ENCODE assay signal across 8 cellular contexts in the genomic region with DNA sequence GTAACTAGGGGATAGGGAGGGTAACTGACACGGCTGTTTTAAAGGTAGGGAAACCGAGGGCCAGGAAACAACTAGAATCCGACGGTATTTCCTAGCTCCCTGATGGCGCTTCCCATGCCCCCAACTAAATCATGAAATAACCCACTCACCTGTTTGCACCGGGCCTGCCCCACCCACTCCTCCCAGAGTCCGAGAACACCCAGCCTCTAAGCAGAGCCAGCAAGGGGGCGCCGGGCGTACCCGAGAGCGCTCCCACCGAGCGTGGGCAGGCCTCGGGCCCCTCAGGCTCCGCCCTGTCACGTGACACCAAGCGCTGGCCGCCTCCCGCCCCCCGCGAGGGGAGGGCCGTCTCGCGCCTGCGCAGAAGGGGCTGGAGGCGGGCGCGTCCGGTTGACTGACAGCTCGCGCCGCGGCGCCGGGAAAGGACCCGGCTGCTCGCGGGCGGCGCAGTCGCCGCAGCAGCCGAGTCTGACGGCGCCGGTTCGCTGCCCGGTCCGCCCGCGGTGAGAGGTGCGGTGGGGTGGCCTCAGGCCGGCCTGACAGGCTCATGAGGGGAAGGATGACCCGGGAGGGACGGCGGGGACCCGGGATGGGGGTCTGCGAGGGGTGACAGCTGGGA. TPM values are rescaled to one million over a fixed set of nuclear protein-coding genes. Genes with fewer than 3 reads are reported as not detected.
A peak's percentile ranks its signal among the peaks of the same experiment; 100 is the strongest.
DNase-seq lines count a peak whose midpoint lies in the region; ATAC-seq and TF ChIP-seq lines count a peak whose summit lies in the region.

A gene with protein sequence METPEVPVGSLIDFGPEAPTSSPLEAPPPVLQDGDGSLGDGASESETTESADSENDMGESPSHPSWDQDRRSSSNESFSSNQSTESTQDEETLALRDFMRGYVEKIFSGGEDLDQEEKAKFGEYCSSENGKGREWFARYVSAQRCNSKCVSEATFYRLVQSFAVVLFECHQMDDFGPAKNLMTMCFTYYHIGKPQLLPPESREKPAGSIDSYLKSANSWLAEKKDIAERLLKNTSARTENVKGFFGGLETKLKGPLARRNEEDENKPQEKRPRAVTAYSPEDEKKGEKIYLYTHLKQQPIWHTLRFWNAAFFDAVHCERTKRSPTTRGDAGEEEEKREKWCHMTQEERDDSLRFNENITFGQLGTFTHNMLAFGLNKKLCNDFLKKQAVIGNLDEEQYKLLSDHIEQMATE (plus strand): TSS at position 447 of the 619 bp plus-strand sequence. CDS start 39,277 bp downstream, outside the sequence.

- H3K27me3 ChIP-seq in CD4-positive, CD25-positive, alpha-beta regulatory T cell (ENCODE audit: control insufficient read depth, insufficient read depth, low read length): no peaks in the 10 kb centered on the region
- H3K27me3 ChIP-seq in duodenal mucosa (ENCODE audit: control insufficient read depth in 1 of 2, insufficient read depth in 2 of 2, low read length in 2 of 2) (no peaks in the 10 kb centered on the region), lung (ENCODE audit: control insufficient read depth, insufficient read depth) (no peaks in the 10 kb centered on the region)

- peaks cover 27% of the 10 kb centered on the region for H3K4me1 ChIP-seq in CD4-positive, CD25-positive, alpha-beta regulatory T cell (ENCODE audit: control insufficient read depth, insufficient read depth, low read length, poor library complexity, severe bottlenecking)
- H3K4me1 ChIP-seq in duodenal mucosa (ENCODE audit: control insufficient read depth in 1 of 2, insufficient read depth in 2 of 2, low read length in 2 of 2) (peaks cover 29 to 36% of the 10 kb centered on the region in 2 donors), lung (ENCODE audit: control insufficient read depth in 2 of 2, insufficient read depth in 2 of 2, low read length in 2 of 2) (peaks cover 0 to 11% of the 10 kb centered on the region in 2 donors)

- peaks cover 5% of the 10 kb centered on the region for H3K36me3 Mint-ChIP-seq in CD4-positive, CD25-positive, alpha-beta regulatory T cell
- no peaks in the 10 kb centered on the region for H3K36me3 Mint-ChIP-seq in activated CD4-positive, alpha-beta memory T cell treated with anti-CD3 and anti-CD28 coated beads, Interleukin-2, amount 10 ng/mL, durations not matched to agents 7 days and 5 days (ENCODE audit: low read depth)

- peak; percentile 12 for TF ChIP-seq CTCF in lung (IDR thresholded peaks at IDR 0.05; ENCODE audit: control extremely low read depth, extremely low read depth)

- no peaks in the 10 kb centered on the region for H3K36me3 ChIP-seq in CD4-positive, CD25-positive, alpha-beta regulatory T cell (ENCODE audit: control insufficient read depth, insufficient read depth, low read length)
- H3K36me3 ChIP-seq in duodenal mucosa (ENCODE audit: control insufficient read depth in 1 of 2, insufficient read depth in 2 of 2, low read length in 2 of 2) (peaks cover 2 to 5% of the 10 kb centered on the region in 2 donors), lung (ENCODE audit: control insufficient read depth in 2 of 2, insufficient read depth in 2 of 2, low read length in 2 of 2) (no peaks in the 10 kb centered on the region)

- CTCF ChIA-PET in activated CD4-positive, alpha-beta memory T cell treated with anti-CD3 and anti-CD28 coated beads, Interleukin-2, amount 10 ng/mL, durations not matched to agents 7 days and 5 days (lab: Charles Lee): interaction anchor here (0.6 to 2.7 kb wide), 14 partner anchors 11 to 840 kb away, joined by 3 to 14 read pairs (median 4); a partner anchor contains a TSS

- H3K9me3 Mint-ChIP-seq in CD4-positive, CD25-positive, alpha-beta regulatory T cell: no peaks in the 10 kb centered on the region
- no peaks in the 10 kb centered on the region for H3K9me3 Mint-ChIP-seq in activated CD4-positive, alpha-beta memory T cell treated with anti-CD3 and anti-CD28 coated beads, Interleukin-2, amount 10 ng/mL, durations not matched to agents 7 days and 5 days

- H3K9ac ChIP-seq in duodenal mucosa (ENCODE audit: low read depth in 1 of 2, low read length in 2 of 2): peak within 1 kb of the TSS; percentile 89 to 91

- peak within 1 kb of the TSS; percentile 93 to 97 (median 96) for H3K4me3 Mint-ChIP-seq in CD4-positive, CD25-positive, alpha-beta regulatory T cell
- H3K4me3 Mint-ChIP-seq in activated CD4-positive, alpha-beta memory T cell treated with anti-CD3 and anti-CD28 coated beads, Interleukin-2, amount 10 ng/mL, durations not matched to agents 7 days and 5 days: peak within 1 kb of the TSS; percentile 85

- H3K27me3 Mint-ChIP-seq in CD4-positive, CD25-positive, alpha-beta regulatory T cell: peaks cover 5% of the 10 kb centered on the region
- H3K27me3 Mint-ChIP-seq in activated CD4-positive, alpha-beta memory T cell treated with anti-CD3 and anti-CD28 coated beads, Interleukin-2, amount 10 ng/mL, durations not matched to agents 7 days and 5 days: peaks cover 2% of the 10 kb centered on the region

- peak within 1 kb of the TSS; percentile 74 for H3K27ac ChIP-seq in CD4-positive, CD25-positive, alpha-beta regulatory T cell (ENCODE audit: insufficient read depth, low read length, poor library complexity, severe bottlenecking)
- peak within 1 kb of the TSS; percentile 81 for H3K27ac ChIP-seq in duodenal mucosa (ENCODE audit: low read depth, low read length)
- H3K27ac ChIP-seq in lung (ENCODE audit: low read depth in 1 of 2, low read length in 1 of 2): peak within 1 kb of the TSS; percentile 75 to 92

- peak; percentile 93 to 96 (median 95) for DNase-seq in CD4-positive, CD25-positive, alpha-beta regulatory T cell
- peak; percentile 75 for DNase-seq in NCI-H774 (lab: John Stamatoyannopoulos, UW)
- peak; percentile 96 for DNase-seq in activated CD4-positive, alpha-beta memory T cell treated with anti-CD3 and anti-CD28 coated beads, Interleukin-2, amount 10 ng/mL, durations not matched to agents 7 days and 5 days
- peak; percentile 94 for DNase-seq in lung (ENCODE audit: low spot score)
- DNase-seq in stimulated activated CD4-positive, alpha-beta T cell treated with anti-CD3 and anti-CD28 coated beads, TNF-alpha, amount 100 ng/mL, for 24 hours (ENCODE audit: low read depth in 3 of 3): peak; percentile 88 to 94 (median 91)

- peak within 1 kb of the TSS; percentile 88 to 94 (median 91) for H3K27ac Mint-ChIP-seq in CD4-positive, CD25-positive, alpha-beta regulatory T cell
- peak within 1 kb of the TSS; percentile 85 for H3K27ac Mint-ChIP-seq in activated CD4-positive, alpha-beta memory T cell treated with anti-CD3 and anti-CD28 coated beads, Interleukin-2, amount 10 ng/mL, durations not matched to agents 7 days and 5 days

- peaks cover 8 to 34% (median 21%) of the 10 kb centered on the region in 4 donors for H3K4me1 Mint-ChIP-seq in CD4-positive, CD25-positive, alpha-beta regulatory T cell
- peaks cover 40% of the 10 kb centered on the region for H3K4me1 Mint-ChIP-seq in activated CD4-positive, alpha-beta memory T cell treated with anti-CD3 and anti-CD28 coated beads, Interleukin-2, amount 10 ng/mL, durations not matched to agents 7 days and 5 days

- no peaks in the 10 kb centered on the region for H3K9me3 ChIP-seq in CD4-positive, CD25-positive, alpha-beta regulatory T cell (ENCODE audit: control insufficient read depth in 2 of 2, low read length in 2 of 2)
- no peaks in the 10 kb centered on the region for H3K9me3 ChIP-seq in duodenal mucosa (ENCODE audit: control insufficient read depth in 1 of 2, low read length in 2 of 2)
- H3K9me3 ChIP-seq in lung (ENCODE audit: control insufficient read depth in 2 of 2, insufficient read depth in 1 of 2, low read length in 1 of 2): no peaks in the 10 kb centered on the region

- peak; percentile 64 for ATAC-seq in CD4-positive, CD25-positive, alpha-beta regulatory T cell (ENCODE audit: low read depth in 2 of 2)
- ATAC-seq in GM19351 (IDR thresholded peaks at IDR 0.05; ENCODE audit: unreplicated experiment) (peak; percentile 80), HG03521 (IDR thresholded peaks at IDR 0.05; ENCODE audit: unreplicated experiment) (peak; percentile 87), lung (ENCODE audit: insufficient read depth, low FRiP score) (peak; percentile 89)

- H3K4me3 ChIP-seq in CD4-positive, CD25-positive, alpha-beta regulatory T cell (ENCODE audit: low read depth, low read length): peak within 1 kb of the TSS; percentile 81
- H3K4me3 ChIP-seq in duodenal mucosa (ENCODE audit: low read depth in 1 of 2, low read length in 2 of 2): peak within 1 kb of the TSS; percentile 84 to 95
- H3K4me3 ChIP-seq in lung: peak within 1 kb of the TSS; percentile 64

- 0 to 1% methylated on average over 34 to 59 of the region's 59 CpGs for WGBS in lung, 2 donors

- POLR2A ChIA-PET in activated CD4-positive, alpha-beta memory T cell treated with anti-CD3 and anti-CD28 coated beads, Interleukin-2, amount 10 ng/mL, durations not matched to agents 7 days and 5 days (lab: Charles Lee): interaction anchor here (0.6 to 3.4 kb wide), 9 partner anchors 11 to 526 kb away, joined by 3 to 56 read pairs (median 6); a partner anchor contains a TSS

RNA-seq across cellular contexts. Expression of the gene that starts here (rescaled TPM):
- 7.5 TPM for total RNA-seq in CD4-positive, CD25-positive, alpha-beta regulatory T cell
- 1 to 10 TPM; 1.5 to 3.9 (median 3.3) TPM for polyA plus RNA-seq in CD4-positive, CD25-positive, alpha-beta regulatory T cell
- total RNA-seq in activated CD4-positive, alpha-beta memory T cell treated with anti-CD3 and anti-CD28 coated beads, Interleukin-2, amount 10 ng/mL, durations not matched to agents 7 days and 5 days: 1 to 10 TPM; 7.4 to 7.9 TPM
- total RNA-seq in lung: 10 to 100 TPM; 12.8 to 23.5 TPM
- 10 to 100 TPM; 10.4 to 11.2 TPM for polyA plus RNA-seq in lung

Comparison
In these comparisons a context has a peak if more than half of its experiments do, and no peak if none do; other contexts are left out.
1. Peak in every context shown above with its lines: DNase-seq, ATAC-seq, H3K4me3 ChIP-seq and H3K27ac ChIP-seq.